Comparison of ENCODE assay signal across 2 cellular contexts in the genomic region with DNA sequence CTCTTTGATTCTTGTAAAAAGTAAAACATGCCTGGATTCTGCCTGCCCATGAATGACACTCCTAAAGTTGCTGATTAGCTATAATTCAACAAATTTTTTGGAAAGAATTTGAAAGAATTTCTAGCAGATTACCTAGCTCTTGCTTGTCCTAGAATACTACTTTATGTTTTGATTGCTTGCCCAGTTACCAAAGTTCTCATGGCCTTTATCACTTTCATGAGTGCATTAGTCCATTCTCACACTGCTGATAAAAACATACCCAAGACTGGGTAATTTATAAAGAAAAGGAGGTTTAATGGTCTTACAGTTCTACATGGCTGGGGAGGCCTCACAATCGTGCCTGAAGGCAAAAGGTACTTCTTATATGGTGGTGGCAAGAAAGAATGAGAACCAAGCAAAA.
TF ChIP-seq lines count a peak whose summit lies in the region.

No MANE protein-coding gene starts in this region.

TF ChIP-seq in liver, 16 proteins besides CTCF, POLR2A, EP300 and RAD21 (continued from another document):
- TF ChIP-seq, protein P1, sequence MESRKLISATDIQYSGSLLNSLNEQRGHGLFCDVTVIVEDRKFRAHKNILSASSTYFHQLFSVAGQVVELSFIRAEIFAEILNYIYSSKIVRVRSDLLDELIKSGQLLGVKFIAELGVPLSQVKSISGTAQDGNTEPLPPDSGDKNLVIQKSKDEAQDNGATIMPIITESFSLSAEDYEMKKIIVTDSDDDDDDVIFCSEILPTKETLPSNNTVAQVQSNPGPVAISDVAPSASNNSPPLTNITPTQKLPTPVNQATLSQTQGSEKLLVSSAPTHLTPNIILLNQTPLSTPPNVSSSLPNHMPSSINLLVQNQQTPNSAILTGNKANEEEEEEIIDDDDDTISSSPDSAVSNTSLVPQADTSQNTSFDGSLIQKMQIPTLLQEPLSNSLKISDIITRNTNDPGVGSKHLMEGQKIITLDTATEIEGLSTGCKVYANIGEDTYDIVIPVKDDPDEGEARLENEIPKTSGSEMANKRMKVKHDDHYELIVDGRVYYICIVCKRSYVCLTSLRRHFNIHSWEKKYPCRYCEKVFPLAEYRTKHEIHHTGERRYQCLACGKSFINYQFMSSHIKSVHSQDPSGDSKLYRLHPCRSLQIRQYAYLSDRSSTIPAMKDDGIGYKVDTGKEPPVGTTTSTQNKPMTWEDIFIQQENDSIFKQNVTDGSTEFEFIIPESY (IDR thresholded peaks at IDR 0.05): no peak
- TF ChIP-seq JUND (IDR thresholded peaks at IDR 0.05) (peak in 1 of 2 donors; percentile 32), YY1 (IDR thresholded peaks at IDR 0.05) (peak; percentile 27)

TF ChIP-seq in HepG2, 621 proteins besides CTCF, POLR2A, EP300 and RAD21 (continued from another document):
- TF ChIP-seq, protein P2, sequence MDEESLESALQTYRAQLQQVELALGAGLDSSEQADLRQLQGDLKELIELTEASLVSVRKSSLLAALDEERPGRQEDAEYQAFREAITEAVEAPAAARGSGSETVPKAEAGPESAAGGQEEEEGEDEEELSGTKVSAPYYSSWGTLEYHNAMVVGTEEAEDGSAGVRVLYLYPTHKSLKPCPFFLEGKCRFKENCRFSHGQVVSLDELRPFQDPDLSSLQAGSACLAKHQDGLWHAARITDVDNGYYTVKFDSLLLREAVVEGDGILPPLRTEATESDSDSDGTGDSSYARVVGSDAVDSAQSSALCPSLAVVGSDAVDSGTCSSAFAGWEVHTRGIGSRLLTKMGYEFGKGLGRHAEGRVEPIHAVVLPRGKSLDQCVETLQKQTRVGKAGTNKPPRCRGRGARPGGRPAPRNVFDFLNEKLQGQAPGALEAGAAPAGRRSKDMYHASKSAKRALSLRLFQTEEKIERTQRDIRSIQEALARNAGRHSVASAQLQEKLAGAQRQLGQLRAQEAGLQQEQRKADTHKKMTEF (CRISPR knock-in tag; IDR thresholded peaks at IDR 0.05): no peak
- no peak for TF ChIP-seq GPN1 (CRISPR knock-in tag; IDR thresholded peaks at IDR 0.05; ENCODE audit: borderline replicate concordance)
